ENCODE assay signal across 8 cellular contexts in genomic region chr11:17388609-17389204, GRCh38. TPM values are rescaled to one million over a fixed set of nuclear protein-coding genes. Genes with fewer than 3 reads are reported as not detected.
DNase-seq lines count a peak whose midpoint lies in the region; ATAC-seq and TF ChIP-seq lines count a peak whose summit lies in the region.

Gene KCNJ11 (minus strand): TSS chr11:17388659. CDS start chr11:17388091, 568 bp downstream.

- H3K4me3 ChIP-seq in WERI-Rb-1 (ENCODE audit: low read depth, low read length) (peak within 1 kb of the TSS; percentile 62), gastroesophageal sphincter (peak within 1 kb of the TSS; percentile 50 to 62), psoas muscle (peak within 1 kb of the TSS; percentile 78)

- H3K36me3 ChIP-seq in WERI-Rb-1 (peaks cover 8% of the 10 kb centered on the region), gastroesophageal sphincter (no peaks in the 10 kb centered on the region), psoas muscle (ENCODE audit: insufficient read depth in 1 of 2, low read depth in 1 of 2) (peaks cover 0 to 11% of the 10 kb centered on the region in 2 donors)

- 11 to 12% methylated on average over 10 to 16 of the region's 53 CpGs for WGBS in gastroesophageal sphincter (ENCODE audit: low coverage in 1 of 2), 2 donors
- 3 to 4% (median 3%) methylated on average over 32 to 53 of the region's 53 CpGs for WGBS in psoas muscle, 3 donors

- intact Hi-C loops in psoas muscle (cut with DNase I) = loop anchor here (2.0 to 5.0 kb wide), 2 partner anchors 16 to 334 kb away; no protein-coding TSS in a partner anchor

- no peak for TF ChIP-seq EP300 in gastroesophageal sphincter (IDR thresholded peaks at IDR 0.05)

- peak within 1 kb of the TSS; percentile 54 for H3K27ac ChIP-seq in 22Rv1
- peak within 1 kb of the TSS; percentile 81 for H3K27ac ChIP-seq in WERI-Rb-1
- H3K27ac ChIP-seq in gastroesophageal sphincter = peak within 1 kb of the TSS in 3 of 4 donors; percentile 59 to 72 (median 63)
- H3K27ac ChIP-seq in psoas muscle = peak within 1 kb of the TSS; percentile 96

- TF ChIP-seq CTCF in 22Rv1 (IDR thresholded peaks at IDR 0.05) (no peak), WERI-Rb-1 (IDR thresholded peaks at IDR 0.05; ENCODE audit: low read depth, low read length) (no peak), gastroesophageal sphincter (IDR thresholded peaks at IDR 0.05) (no peak), psoas muscle (IDR thresholded peaks at IDR 0.05) (no peak)

- peak; percentile 52 for DNase-seq in WERI-Rb-1
- peak in 1 of 2 donors; percentile 46 for DNase-seq in psoas muscle
- no peak for DNase-seq in cerebellar nuclear complex (lab: John Stamatoyannopoulos, UW)
- no peak for DNase-seq in HK-2 (ENCODE audit: unreplicated experiment)

- H3K9me3 ChIP-seq in WERI-Rb-1 (ENCODE audit: severe bottlenecking) = no peaks in the 10 kb centered on the region
- no peaks in the 10 kb centered on the region for H3K9me3 ChIP-seq in gastroesophageal sphincter
- H3K9me3 ChIP-seq in psoas muscle = no peaks in the 10 kb centered on the region

- ATAC-seq in GM18505 (IDR thresholded peaks at IDR 0.05; ENCODE audit: unreplicated experiment) = peak; percentile 40
- ATAC-seq in HG03103 (IDR thresholded peaks at IDR 0.05; ENCODE audit: low read depth, unreplicated experiment) = peak; percentile 35
- ATAC-seq in gastroesophageal sphincter = peak; percentile 52
- ATAC-seq in psoas muscle = peak; percentile 3 to 58 (median 10)

- TF ChIP-seq POLR2A in GM18505 (IDR thresholded peaks at IDR 0.05; ENCODE audit: borderline replicate concordance, extremely low read depth, insufficient read depth, insufficient read length) (no peak), gastroesophageal sphincter (IDR thresholded peaks at IDR 0.05) (no peak)

- H3K4me1 ChIP-seq in gastroesophageal sphincter = peaks cover 0 to 41% (median 10%) of the 10 kb centered on the region in 3 donors
- H3K4me1 ChIP-seq in psoas muscle = peaks cover 29% of the 10 kb centered on the region

- no peaks in the 10 kb centered on the region for H3K27me3 ChIP-seq in WERI-Rb-1 (ENCODE audit: insufficient read depth, low read depth, severe bottlenecking)
- H3K27me3 ChIP-seq in gastroesophageal sphincter = no peaks in the 10 kb centered on the region
- H3K27me3 ChIP-seq in psoas muscle (ENCODE audit: insufficient read depth in 3 of 3, low read length in 2 of 3) = no peaks in the 10 kb centered on the region

RNA-seq across cellular contexts. Expression of gene KCNJ11, which starts in this region (rescaled TPM):
- total RNA-seq in gastroesophageal sphincter (1 to 10 TPM in 3 of 4 donors, under 1 TPM in 1; 0.67 to 4.0 (median 2.8) TPM), psoas muscle (100 to 1,000 TPM in 2 of 4 donors, 10 to 100 TPM in 2; 88.4 to 173 (median 126) TPM)
- 10 to 100 TPM; 66.5 to 87.5 (median 86.8) TPM for polyA plus RNA-seq in psoas muscle

Comparison
In these comparisons a context has a peak if more than half of its experiments do, and no peak if none do; other contexts are left out.
1. RNA of gene KCNJ11 (total RNA-seq): 88.4 to 173 TPM in psoas muscle; 0.67 to 4.0 TPM in gastroesophageal sphincter; every median in the first group is over 10 times any median in the second.
2. Peak in every context shown above with its lines, with median percentiles within 50 percentile points of each other: H3K27ac ChIP-seq, ATAC-seq and H3K4me3 ChIP-seq.